24 cellular contexts compared by ENCODE assay signal in the genomic region with DNA sequence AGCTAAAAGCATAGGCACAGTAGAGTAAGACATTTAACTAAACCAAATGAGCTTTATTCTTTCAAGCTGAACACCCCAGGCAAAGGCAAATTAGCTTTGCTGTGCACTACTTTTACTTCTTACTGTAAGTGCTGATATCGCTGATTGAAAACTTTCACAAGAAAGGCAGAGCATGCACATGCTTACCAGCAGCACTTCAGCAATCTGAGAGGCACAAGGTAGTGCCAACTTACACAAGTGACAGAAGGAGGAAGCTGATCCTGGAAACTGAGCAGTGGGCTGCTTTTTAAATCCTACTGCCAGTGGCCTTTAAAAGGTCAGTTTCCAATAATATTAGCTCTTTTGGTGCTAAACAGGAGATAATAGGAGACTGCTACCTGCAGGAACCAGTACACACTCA.
"Had no signal": no experiment of that assay in that cellular context is flagged by ENCODE, and none has a peak within 500 bp of the region (broad histone marks: within the 10 kb centered on the region; RNA-seq: fewer than 3 reads in every experiment).

No MANE protein-coding gene starts in this region.

- H3K9me3 ChIP-seq: neutrophil, right lobe of liver, testis, thyroid gland had no signal

- H3K27me3 ChIP-seq: heart right ventricle, hepatocyte, neural progenitor cell, neutrophil, right atrium auricular region, right lobe of liver, stomach, testis, thyroid gland, transverse colon, upper lobe of left lung had no signal

- DNase-seq: heart right ventricle; islet precursor cell; mesendoderm; naive B cell; natural killer cell; nephron progenitor cell; occipital lobe; right lobe of liver; stimulated activated CD4-positive, alpha-beta T cell treated with anti-CD3 and anti-CD28 coated beads, Interleukin-1b, Interleukin-23, amount 100 ng/mL, for 48 hours; stimulated activated CD4-positive, alpha-beta T cell treated with anti-CD3 and anti-CD28 coated beads, Interleukin-4, amount 100 ng/mL, for 1 hour; stimulated activated naive B cell treated with anti-CD40 and anti-IgM and Interleukin-4, amounts not matched to agents 10 μg/mL and 1 μg/mL and 100 μg/mL, for 72 hours; stimulated activated naive CD8-positive, alpha-beta T cell treated with anti-CD3 and anti-CD28 coated beads, Interleukin-15, Interleukin-2, amounts not matched to agents 100 U/mL and 50 U/mL, for 24 hours; stomach; testis; thyroid gland; transverse colon had no signal

- H3K4me1 ChIP-seq: neural progenitor cell, right atrium auricular region, right lobe of liver, stomach, testis, thyroid gland, transverse colon had no signal

- H3K4me3 ChIP-seq: heart right ventricle, hepatocyte, lung, neural progenitor cell, right atrium auricular region, right lobe of liver, smooth muscle cell, stomach, testis, thyroid gland, transverse colon, upper lobe of left lung had no signal

- ATAC-seq: natural killer cell; stimulated activated naive B cell treated with anti-CD40 and anti-IgM and Interleukin-4, amounts not matched to agents 10 μg/mL and 1 μg/mL and 100 μg/mL, for 72 hours; stimulated activated naive CD8-positive, alpha-beta T cell treated with anti-CD3 and anti-CD28 coated beads, Interleukin-15, Interleukin-2, amounts not matched to agents 100 U/mL and 50 U/mL, for 24 hours had no signal

- H3K27ac ChIP-seq: heart right ventricle, hepatocyte, neural progenitor cell, neutrophil, parathyroid adenoma, right atrium auricular region, right lobe of liver, stomach, testis, thyroid gland, transverse colon, upper lobe of left lung had no signal
